In genomic region chr19:10009269-10009665, GRCh38 we compare ENCODE assay signal across 8 cellular contexts. TPM values are rescaled to one million over a fixed set of nuclear protein-coding genes. Genes with fewer than 3 reads are reported as not detected.
DNase-seq lines count a peak whose midpoint lies in the region; ATAC-seq, FAIRE-seq and TF ChIP-seq lines count a peak whose summit lies in the region.

No MANE protein-coding gene starts in this region.

- WGBS in HepG2 (ENCODE audit: low lambda C conversion rate) = 15% methylated on average over 12 of the region's 28 CpGs

- no peak overlapping the region for H3K27ac Mint-ChIP-seq in central memory CD8-positive, alpha-beta T cell (ENCODE audit: low read depth)

- H3K4me3 ChIP-seq in SJCRH30 (no peak overlapping the region), HepG2 (replicated peaks in 1 of 3; ENCODE audit: insufficient read depth in 1 of 3, low read depth in 2 of 3, low read length in 3 of 3) (no peak overlapping the region), subcutaneous abdominal adipose tissue (ENCODE audit: low read depth in 1 of 5, low read length in 5 of 5) (peak overlapping the region; percentile 85 to 100 (median 97))

- no peaks in the 10 kb centered on the region for H3K36me3 ChIP-seq in SJCRH30
- H3K36me3 ChIP-seq in HepG2 (replicated peaks in 1 of 2; ENCODE audit: control insufficient read depth in 1 of 2, insufficient read depth in 2 of 2, low read length in 2 of 2) = no peaks in the 10 kb centered on the region
- H3K36me3 ChIP-seq in subcutaneous abdominal adipose tissue (ENCODE audit: control insufficient read depth in 5 of 5, insufficient read depth in 5 of 5, low read length in 5 of 5) = peaks cover 0 to 18% (median 16%) of the 10 kb centered on the region in 5 donors

- peaks cover 10% of the 10 kb centered on the region for H3K36me3 Mint-ChIP-seq in central memory CD8-positive, alpha-beta T cell (ENCODE audit: insufficient read depth)

- H3K27ac ChIP-seq in SJCRH30 = peak overlapping the region; percentile 54; the same call in 1 of the 2 replicates
- H3K27ac ChIP-seq in HepG2 (ENCODE audit: extremely low read length, insufficient read depth, low read length) = no peak overlapping the region
- H3K27ac ChIP-seq in subcutaneous abdominal adipose tissue (ENCODE audit: low read depth, low read length) = peak overlapping the region; percentile 98

- no peak for TF ChIP-seq CTCF in HepG2 (CRISPR knock-in tag; IDR thresholded peaks at IDR 0.05)

- no peak for TF ChIP-seq POLR2A in HepG2 (IDR thresholded peaks at IDR 0.05; ENCODE audit: insufficient read depth in 1 of 2, low read depth in 2 of 2, low read length in 2 of 2)

- peaks cover 37% of the 10 kb centered on the region for H3K4me1 Mint-ChIP-seq in central memory CD8-positive, alpha-beta T cell

- ATAC-seq in central memory CD8-positive, alpha-beta T cell (replicated peaks; ENCODE audit: extremely low read depth, poor library complexity, severe bottlenecking) = peak; percentile 43
- no peak for ATAC-seq in HepG2
- ATAC-seq in GM19328 (IDR thresholded peaks at IDR 0.05; ENCODE audit: unreplicated experiment) = no peak

- TF ChIP-seq EP300 in HepG2 (IDR thresholded peaks at IDR 0.05; ENCODE audit: low read depth in 2 of 2, low read length in 2 of 2) = no peak
- no peak for TF ChIP-seq EP300 in HepG2 (CRISPR knock-in tag; IDR thresholded peaks at IDR 0.05; ENCODE audit: borderline replicate concordance)

- H3K27me3 ChIP-seq in SJCRH30 = no peaks in the 10 kb centered on the region
- peaks cover 2 to 41% of the 10 kb centered on the region in 2 experiments for H3K27me3 ChIP-seq in HepG2 (ENCODE audit: control insufficient read depth in 1 of 2, insufficient read depth in 2 of 2, low read length in 2 of 2)
- peaks cover 0 to 20% (median 11%) of the 10 kb centered on the region in 5 donors for H3K27me3 ChIP-seq in subcutaneous abdominal adipose tissue (ENCODE audit: control insufficient read depth in 5 of 5, insufficient read depth in 4 of 5, low read length in 5 of 5)

- H3K4me1 ChIP-seq in SJCRH30 (peaks cover 19% of the 10 kb centered on the region), HepG2 (ENCODE audit: insufficient read depth, low read length) (no peaks in the 10 kb centered on the region), subcutaneous abdominal adipose tissue (ENCODE audit: control insufficient read depth in 5 of 5, insufficient read depth in 5 of 5, low read length in 5 of 5) (peaks cover 18 to 78% (median 63%) of the 10 kb centered on the region in 5 donors)

- H4K20me1 ChIP-seq in HepG2 (ENCODE audit: insufficient read depth, low read length) = 0 out of 2 replicates have a peak, but pooled peaks cover 2% of the 10 kb centered on the region

- no peak for TF ChIP-seq RAD21 in HepG2 (CRISPR knock-in tag; IDR thresholded peaks at IDR 0.05)

- H3K27me3 Mint-ChIP-seq in central memory CD8-positive, alpha-beta T cell = peaks cover 93% of the 10 kb centered on the region

- no peaks in the 10 kb centered on the region for H3K79me2 ChIP-seq in HepG2 (ENCODE audit: insufficient read depth, low read length)

- BruUV-seq in HepG2 (replicated peaks; lab: Mats Ljungman, UMichigan) = no TSS peak

- no peak overlapping the region for H2AFZ ChIP-seq in HepG2 (ENCODE audit: low read length)

- CTCF ChIA-PET in HepG2 (lab: Yijun Ruan, JAX; ENCODE audit: low intra/inter-chr PET ratio, low total read pairs) = no interaction called here

- intact Hi-C loops in HepG2 (cut with micrococcal nuclease; ENCODE audit: unreplicated experiment) = no loop called here

- H3K9me3 ChIP-seq in SJCRH30 (replicated peaks) (no peaks in the 10 kb centered on the region), HepG2 (ENCODE audit: low read length) (no peaks in the 10 kb centered on the region), subcutaneous abdominal adipose tissue (ENCODE audit: control insufficient read depth in 5 of 5, low read length in 5 of 5) (peaks cover 0 to 3% (median 0%) of the 10 kb centered on the region in 5 donors)

- H3K9ac ChIP-seq in HepG2 (ENCODE audit: insufficient read depth, low read depth, low read length) (no peak overlapping the region), subcutaneous abdominal adipose tissue (ENCODE audit: low read length in 5 of 5) (peak overlapping the region in 3 of 5 donors; percentile 53 to 98 (median 68))

- H3K9me3 Mint-ChIP-seq in central memory CD8-positive, alpha-beta T cell = no peaks in the 10 kb centered on the region

- peak overlapping the region; percentile 25 for H3K4me3 Mint-ChIP-seq in central memory CD8-positive, alpha-beta T cell

- no peak for FAIRE-seq in HepG2 (lab: Jason Lieb, UNC)

- H3K4me2 ChIP-seq in HepG2 (ENCODE audit: low read depth, low read length) = no peak overlapping the region

- DNase-seq in CD1c-positive myeloid dendritic cell (ENCODE audit: extremely low spot score) = peak; percentile 26
- DNase-seq in SJCRH30 = peak; percentile 65 to 80
- DNase-seq in central memory CD8-positive, alpha-beta T cell (ENCODE audit: low spot score in 2 of 2) = no peak
- no peak for DNase-seq in HepG2 (ENCODE audit: low spot score)
- no peak for DNase-seq in DMS153 (lab: John Stamatoyannopoulos, UW)
- DNase-seq in SIG-M5 treated with dmso at 0.1 percent for 504 hours (lab: John Stamatoyannopoulos, UW; ENCODE audit: unreplicated experiment) = no peak

- POLR2A ChIA-PET in HepG2 (lab: Yijun Ruan, JAX) = no interaction called here

- in situ Hi-C loops in HepG2 (cut with HindIII; ENCODE audit: extremely low pct_ligation_motif_present, low pct_unique_long_range_greater_than_20kb) = no loop called here

TF ChIP-seq in HepG2, 621 proteins besides CTCF, POLR2A, EP300 and RAD21 (continues in another document):
- TF ChIP-seq ZGPAT (CRISPR knock-in tag; IDR thresholded peaks at IDR 0.05) (no peak), ZNF652 (CRISPR knock-in tag; IDR thresholded peaks at IDR 0.05; ENCODE audit: borderline replicate concordance, low read depth) (no peak)

RNA-seq across cellular contexts. Expression of gene COL5A3, which starts 1.0 kb away (rescaled TPM):
- not detected in 2 replicates for total RNA-seq in SJCRH30 (2014; rRNA removed; shearing (Covaris generic))
- total RNA-seq in HepG2 (2016; rRNA removed; fragmentation: Illumina TruSeq; extraction: Trizol) = 0.02 TPM in 1 of 2 replicates, not detected in the other
- not detected in 2 replicates for total RNA-seq in HepG2 (2016; cell fraction: cytosol; rRNA removed; fragmentation: Illumina TruSeq; extraction: Trizol; ENCODE audit: low read depth)
- total RNA-seq in HepG2 (2016; cell fraction: insoluble cytoplasmic fraction; rRNA removed; fragmentation: Illumina TruSeq; extraction: Trizol) = 0.02 TPM in 1 of 2 replicates, not detected in the other
- total RNA-seq in HepG2 (2016; cell fraction: membrane; rRNA removed; fragmentation: Illumina TruSeq; extraction: Trizol) = not detected in 2 replicates
- total RNA-seq in HepG2 (2016; cell fraction: nucleus; rRNA removed; fragmentation: Illumina TruSeq; extraction: Trizol) = not detected in 2 replicates
- 0.03 TPM in 1 of 2 replicates, not detected in the other for polyA plus RNA-seq in HepG2 (2011; rRNA removed)
- not detected in 2 replicates for polyA plus RNA-seq in HepG2 (2011; cell fraction: cytosol; rRNA removed)
- 0.07 and 0.11 TPM in 2 replicates for polyA plus RNA-seq in HepG2 (2011; cell fraction: nucleus; rRNA removed)
- polyA plus RNA-seq in HepG2 (2012) = not detected in 2 replicates
- not detected in 2 replicates for polyA plus RNA-seq in HepG2 (2016; cell fraction: cytosol; fragmentation: Illumina TruSeq; extraction: Trizol; ENCODE audit: low read depth)
- not detected in 2 replicates for polyA plus RNA-seq in HepG2 (2016; cell fraction: insoluble cytoplasmic fraction; fragmentation: Illumina TruSeq; extraction: Trizol; ENCODE audit: low read depth)
- not detected in 2 replicates for polyA plus RNA-seq in HepG2 (2016; cell fraction: membrane; fragmentation: Illumina TruSeq; extraction: Trizol; ENCODE audit: low read depth)
- polyA plus RNA-seq in HepG2 (2016; cell fraction: nucleus; fragmentation: Illumina TruSeq; extraction: Trizol; ENCODE audit: insufficient read depth, low read depth) = not detected in 2 replicates
- 0.16 TPM in 1 of 2 replicates, not detected in the other for polyA minus RNA-seq in HepG2 (2011; rRNA and poly(A)+ RNA removed; ENCODE audit: low replicate concordance)
- not detected in 2 replicates for polyA minus RNA-seq in HepG2 (2011; cell fraction: cytosol; rRNA and poly(A)+ RNA removed)
- not detected in 2 replicates for polyA minus RNA-seq in HepG2 (2011; cell fraction: nucleus; rRNA and poly(A)+ RNA removed)

RNA-seq across cellular contexts. Expression of gene RDH8, which starts 4.0 kb away (rescaled TPM):
- not detected in 2 replicates for total RNA-seq in SJCRH30 (2014; rRNA removed; shearing (Covaris generic))
- total RNA-seq in HepG2 (2016; rRNA removed; fragmentation: Illumina TruSeq; extraction: Trizol) = not detected in 2 replicates
- not detected in 2 replicates for total RNA-seq in HepG2 (2016; cell fraction: cytosol; rRNA removed; fragmentation: Illumina TruSeq; extraction: Trizol; ENCODE audit: low read depth)
- total RNA-seq in HepG2 (2016; cell fraction: insoluble cytoplasmic fraction; rRNA removed; fragmentation: Illumina TruSeq; extraction: Trizol) = not detected in 2 replicates
- total RNA-seq in HepG2 (2016; cell fraction: membrane; rRNA removed; fragmentation: Illumina TruSeq; extraction: Trizol) = not detected in 2 replicates
- not detected in 2 replicates for total RNA-seq in HepG2 (2016; cell fraction: nucleus; rRNA removed; fragmentation: Illumina TruSeq; extraction: Trizol)
- polyA plus RNA-seq in HepG2 (2011; rRNA removed) = not detected in 2 replicates
- not detected in 2 replicates for polyA plus RNA-seq in HepG2 (2011; cell fraction: cytosol; rRNA removed)
- not detected in 2 replicates for polyA plus RNA-seq in HepG2 (2011; cell fraction: nucleus; rRNA removed)
- not detected in 2 replicates for polyA plus RNA-seq in HepG2 (2012)
- polyA plus RNA-seq in HepG2 (2016; cell fraction: cytosol; fragmentation: Illumina TruSeq; extraction: Trizol; ENCODE audit: low read depth) = not detected in 2 replicates
- not detected in 2 replicates for polyA plus RNA-seq in HepG2 (2016; cell fraction: insoluble cytoplasmic fraction; fragmentation: Illumina TruSeq; extraction: Trizol; ENCODE audit: low read depth)
- not detected in 2 replicates for polyA plus RNA-seq in HepG2 (2016; cell fraction: membrane; fragmentation: Illumina TruSeq; extraction: Trizol; ENCODE audit: low read depth)
- polyA plus RNA-seq in HepG2 (2016; cell fraction: nucleus; fragmentation: Illumina TruSeq; extraction: Trizol; ENCODE audit: insufficient read depth, low read depth) = not detected in 2 replicates
- not detected in 2 replicates for polyA minus RNA-seq in HepG2 (2011; rRNA and poly(A)+ RNA removed; ENCODE audit: low replicate concordance)
- polyA minus RNA-seq in HepG2 (2011; cell fraction: cytosol; rRNA and poly(A)+ RNA removed) = not detected in 2 replicates
- not detected in 2 replicates for polyA minus RNA-seq in HepG2 (2011; cell fraction: nucleus; rRNA and poly(A)+ RNA removed)

Comparison
In these comparisons a context has a peak if more than half of its experiments do, and no peak if none do; other contexts are left out.
1. DNase-seq: peak in CD1c-positive myeloid dendritic cell (single experiment) and SJCRH30 (2 of 2); none in central memory CD8-positive, alpha-beta T cell (0 of 2), HepG2 (single experiment), DMS153 (single experiment) and SIG-M5 treated with dmso at 0.1 percent for 504 hours (single experiment).
2. H3K4me3 ChIP-seq: peak in subcutaneous abdominal adipose tissue (5 of 5); none in SJCRH30 (single experiment) and HepG2 (0 of 3).